19 cellular contexts compared by ENCODE assay signal in the genomic region with DNA sequence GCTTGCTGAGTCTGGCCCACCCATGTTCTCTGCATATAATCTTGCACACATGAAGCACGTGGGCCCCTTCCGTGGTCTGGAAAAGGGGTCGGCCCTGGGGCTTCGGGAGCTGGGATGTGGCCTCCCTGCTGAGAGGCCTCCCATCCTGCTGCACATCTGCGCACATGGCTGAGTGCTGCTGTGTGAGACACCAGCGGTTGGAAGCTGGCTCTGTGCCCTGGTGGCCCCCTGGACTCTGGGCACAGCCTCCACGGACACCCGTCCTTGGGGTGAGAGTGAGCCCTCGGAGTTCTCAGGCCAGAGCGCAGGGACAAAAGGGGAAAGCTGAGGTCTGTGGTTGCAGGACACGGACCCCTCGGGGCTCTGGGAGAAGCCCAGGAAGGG.
DNase-seq lines count a peak whose midpoint lies in the region; ATAC-seq and TF ChIP-seq lines count a peak whose summit lies in the region.
"Had no signal": no experiment of that assay in that cellular context is flagged by ENCODE, and none has a peak within 500 bp of the region (broad histone marks: within the 10 kb centered on the region; RNA-seq: fewer than 3 reads in every experiment).

No MANE protein-coding gene starts in this region.

- TF ChIP-seq POLR2A in ovary (IDR thresholded peaks at IDR 0.05): no peak

- H3K27me3 ChIP-seq in ovary: no peaks in the 10 kb centered on the region

- TF ChIP-seq EP300 in ovary (IDR thresholded peaks at IDR 0.05): no peak

- 4 to 7% (median 6%) methylated on average over 11 to 12 of the region's 12 CpGs for WGBS in ovary, 3 donors

- H3K9me3 ChIP-seq in HEK293 (ENCODE audit: control insufficient read depth, insufficient read depth, low read depth, low read length) (no peaks in the 10 kb centered on the region), ovary (no peaks in the 10 kb centered on the region)
- H3K9me3 ChIP-seq: sigmoid colon had no signal

- DNase-seq in fibroblast of pulmonary artery (ENCODE audit: low read depth): peak; percentile 17
- peak in 4 of 5 donors; percentile 55 to 71 (median 63) for DNase-seq in ovary
- DNase-seq in stimulated activated naive B cell treated with anti-CD40 and anti-IgM and Interleukin-4, amounts not matched to agents 10 μg/mL and 1 μg/mL and 100 μg/mL, for 72 hours: no peak
- DNase-seq in NCI-H2029 (lab: John Stamatoyannopoulos, UW): no peak
- DNase-seq: activated B cell treated with CpG ODN at 0.5 μM for 24 hours; CD4-positive, CD25-positive, alpha-beta regulatory T cell; GF-D8; GOT3; hippocampal formation; naive thymus-derived CD4-positive, alpha-beta T cell; NCI-H2081 treated with DMSO at 0.1 percent for 48 hours; sigmoid colon had no signal

- CTCF ChIA-PET in HEK293 (lab: Yijun Ruan, JAX): interaction anchor here (0.6 to 3.0 kb wide), 16 partner anchors 9 to 660 kb away, joined by 3 to 129 read pairs (median 4); no protein-coding TSS in a partner anchor

- TF ChIP-seq CTCF in HEK293 (tag by site-specific recombination; IDR thresholded peaks at IDR 0.05) (no peak), fibroblast of pulmonary artery (IDR thresholded peaks at IDR 0.05; ENCODE audit: low read length, missing control alignments) (no peak), ovary (IDR thresholded peaks at IDR 0.05) (no peak)

- peaks cover 0 to 4% of the 10 kb centered on the region in 2 donors for H3K36me3 Mint-ChIP-seq in stimulated activated naive B cell treated with anti-CD40 and anti-IgM and Interleukin-4, amounts not matched to agents 10 μg/mL and 1 μg/mL and 100 μg/mL, for 72 hours
- H3K36me3 Mint-ChIP-seq: activated naive CD4-positive, alpha-beta T cell treated with anti-CD3 and anti-CD28 coated beads, Interleukin-2, amount 10 ng/mL, durations not matched to agents 7 days and 5 days; CD4-positive, CD25-positive, alpha-beta regulatory T cell; naive thymus-derived CD4-positive, alpha-beta T cell had no signal

- peaks cover 0 to 2% of the 10 kb centered on the region in 2 donors for H3K9me3 Mint-ChIP-seq in stimulated activated naive B cell treated with anti-CD40 and anti-IgM and Interleukin-4, amounts not matched to agents 10 μg/mL and 1 μg/mL and 100 μg/mL, for 72 hours
- H3K9me3 Mint-ChIP-seq: activated B cell treated with CpG ODN at 0.5 μM for 24 hours; central memory CD8-positive, alpha-beta T cell had no signal

- peaks cover 0 to 3% of the 10 kb centered on the region in 2 experiments; a peak in 1 of 3 replicates for H3K36me3 ChIP-seq in HEK293 (ENCODE audit: control insufficient read depth in 2 of 2, insufficient read depth in 1 of 2, low read length in 2 of 2)
- no peaks in the 10 kb centered on the region for H3K36me3 ChIP-seq in ovary

- H3K4me1 ChIP-seq in HEK293 (ENCODE audit: control insufficient read depth, insufficient read depth, low read length) (no peaks in the 10 kb centered on the region; the same call in 1 of the 2 replicates), ovary (ENCODE audit: insufficient read depth) (peaks cover 19% of the 10 kb centered on the region)

- no peak overlapping the region for H3K27ac ChIP-seq in HEK293 (ENCODE audit: extremely low read depth, low read depth, low read length)
- H3K27ac ChIP-seq in ovary: no peak overlapping the region
- H3K27ac ChIP-seq: sigmoid colon had no signal

- no peak overlapping the region for H3K27ac Mint-ChIP-seq in stimulated activated naive B cell treated with anti-CD40 and anti-IgM and Interleukin-4, amounts not matched to agents 10 μg/mL and 1 μg/mL and 100 μg/mL, for 72 hours
- H3K27ac Mint-ChIP-seq: activated B cell treated with CpG ODN at 0.5 μM for 24 hours; activated naive CD4-positive, alpha-beta T cell treated with anti-CD3 and anti-CD28 coated beads, Interleukin-2, amount 10 ng/mL, durations not matched to agents 7 days and 5 days; CD4-positive, CD25-positive, alpha-beta regulatory T cell; stimulated activated naive CD8-positive, alpha-beta T cell treated with anti-CD3 and anti-CD28 coated beads, Interleukin-15, Interleukin-2, amounts not matched to agents 100 ng/mL and 50 ng/mL, for 24 hours had no signal

- intact Hi-C loops in ovary (cut with DNase I): loop anchor here in 1 of 4 donors (2.0 kb wide), 1 partner anchor 271 kb away; no protein-coding TSS in a partner anchor

- H3K4me3 ChIP-seq in HEK293 (ENCODE audit: low read depth, low read length) (no peak overlapping the region), fibroblast of pulmonary artery (replicated peaks; ENCODE audit: low read depth, low read length) (no peak overlapping the region), ovary (no peak overlapping the region)
- H3K4me3 ChIP-seq: sigmoid colon had no signal

- H3K4me3 Mint-ChIP-seq in stimulated activated naive B cell treated with anti-CD40 and anti-IgM and Interleukin-4, amounts not matched to agents 10 μg/mL and 1 μg/mL and 100 μg/mL, for 72 hours: no peak overlapping the region
- H3K4me3 Mint-ChIP-seq: activated B cell treated with CpG ODN at 0.5 μM for 24 hours; activated naive CD4-positive, alpha-beta T cell treated with anti-CD3 and anti-CD28 coated beads, Interleukin-2, amount 10 ng/mL, durations not matched to agents 7 days and 5 days; CD4-positive, CD25-positive, alpha-beta regulatory T cell; central memory CD8-positive, alpha-beta T cell; stimulated activated naive CD8-positive, alpha-beta T cell treated with anti-CD3 and anti-CD28 coated beads, Interleukin-15, Interleukin-2, amounts not matched to agents 100 ng/mL and 50 ng/mL, for 24 hours had no signal

- H3K4me1 Mint-ChIP-seq in stimulated activated naive B cell treated with anti-CD40 and anti-IgM and Interleukin-4, amounts not matched to agents 10 μg/mL and 1 μg/mL and 100 μg/mL, for 72 hours: peaks cover 14 to 27% of the 10 kb centered on the region in 2 donors

- H3K27me3 Mint-ChIP-seq in stimulated activated naive B cell treated with anti-CD40 and anti-IgM and Interleukin-4, amounts not matched to agents 10 μg/mL and 1 μg/mL and 100 μg/mL, for 72 hours: peaks cover 26 to 40% of the 10 kb centered on the region in 2 donors
- H3K27me3 Mint-ChIP-seq: CD4-positive, CD25-positive, alpha-beta regulatory T cell; central memory CD8-positive, alpha-beta T cell had no signal

- ATAC-seq in SK-N-SH treated with all-trans-retinoic acid at 6 μM for 48 hours: peak; percentile 3; the same call in 2 of the 3 replicates
- ATAC-seq in HG02884 (IDR thresholded peaks at IDR 0.05; ENCODE audit: unreplicated experiment): no peak
- ATAC-seq in HG02885 (IDR thresholded peaks at IDR 0.05; ENCODE audit: poor library complexity, unreplicated experiment): no peak
- no peak for ATAC-seq in stimulated activated naive B cell treated with anti-CD40 and anti-IgM and Interleukin-4, amounts not matched to agents 10 μg/mL and 1 μg/mL and 100 μg/mL, for 72 hours (replicated peaks)
- ATAC-seq: naive thymus-derived CD4-positive, alpha-beta T cell had no signal

- POLR2A ChIA-PET in HEK293 (lab: Yijun Ruan, JAX): interaction anchor here (1.0 kb wide), 1 partner anchor 267 kb away, joined by 4 read pairs; no protein-coding TSS in a partner anchor

TF ChIP-seq in HEK293, 187 proteins besides CTCF, POLR2A, EP300 and RAD21 (continues in another document):
- TF ChIP-seq KLF7 (tag by site-specific recombination; IDR thresholded peaks at IDR 0.05; ENCODE audit: borderline replicate concordance) (no peak), GLIS2 (tag by site-specific recombination; IDR thresholded peaks at IDR 0.05) (peak; percentile 19; the same call in 1 of the 2 replicates), HOXA7 (CRISPR knock-in tag; IDR thresholded peaks at IDR 0.05; ENCODE audit: borderline replicate concordance) (no peak), ZSCAN18 (tag by site-specific recombination; IDR thresholded peaks at IDR 0.05) (no peak), HOXC10 (CRISPR knock-in tag; IDR thresholded peaks at IDR 0.05) (no peak), ZNF791 (tag by site-specific recombination; IDR thresholded peaks at IDR 0.05) (no peak), ZNF155 (tag by site-specific recombination; IDR thresholded peaks at IDR 0.05) (no peak), ZIC2 (tag by site-specific recombination; IDR thresholded peaks at IDR 0.05) (0 out of 2 replicates have a peak, but pooled peaks have one; percentile 8)

TF ChIP-seq in SK-N-SH treated with all-trans-retinoic acid at 6 μM for 48 hours, 23 proteins besides CTCF, POLR2A, EP300 and RAD21 (continues in another document):
- TF ChIP-seq CSRNP3 (CRISPR knock-in tag; IDR thresholded peaks at IDR 0.05): no peak
- TF ChIP-seq SNAI2 (CRISPR knock-in tag; IDR thresholded peaks at IDR 0.05): no peak
- TF ChIP-seq OSR1 (CRISPR knock-in tag; IDR thresholded peaks at IDR 0.05): no peak
- no peak for TF ChIP-seq BACH2 (CRISPR knock-in tag; IDR thresholded peaks at IDR 0.05; ENCODE audit: borderline replicate concordance)
- TF ChIP-seq ZNF70 (CRISPR knock-in tag; IDR thresholded peaks at IDR 0.05): no peak

Comparison
In these comparisons a context has a peak if more than half of its experiments do, and no peak if none do; other contexts are left out.
1. DNase-seq: peak in fibroblast of pulmonary artery (single experiment) and ovary (4 of 5); none in stimulated activated naive B cell treated with anti-CD40 and anti-IgM and Interleukin-4, amounts not matched to agents 10 μg/mL and 1 μg/mL and 100 μg/mL, for 72 hours (single experiment) and NCI-H2029 (single experiment).